Comparison of ENCODE assay signal across 8 cellular contexts in genomic region chr3:86563358-86563970, GRCh38.
DNase-seq lines count a peak whose midpoint lies in the region; ATAC-seq and TF ChIP-seq lines count a peak whose summit lies in the region.

No MANE protein-coding gene starts in this region.

- no peak overlapping the region for H3K9ac ChIP-seq in Loucy (ENCODE audit: low read depth, low read length, poor library complexity, severe bottlenecking)

- no peaks in the 10 kb centered on the region for H3K9me2 ChIP-seq in Loucy (replicated peaks; ENCODE audit: low read depth, low read length)

- no peak overlapping the region for H2AFZ ChIP-seq in Loucy (ENCODE audit: low read length)

- H3K4me1 ChIP-seq in Loucy (ENCODE audit: insufficient read depth, low read length, poor library complexity, severe bottlenecking) (no peaks in the 10 kb centered on the region), upper lobe of right lung (no peaks in the 10 kb centered on the region)

- TF ChIP-seq CTCF in Loucy (conservative IDR thresholded peaks at IDR 0.05; ENCODE audit: low read length) = peak; percentile 78
- peak; percentile 65 for TF ChIP-seq CTCF in upper lobe of right lung (IDR thresholded peaks at IDR 0.05)

- H3K36me3 ChIP-seq in Loucy (ENCODE audit: insufficient read depth, low read length) = no peaks in the 10 kb centered on the region
- no peaks in the 10 kb centered on the region for H3K36me3 ChIP-seq in upper lobe of right lung

- H3K4me3 ChIP-seq in Loucy (ENCODE audit: low read length, poor library complexity, severe bottlenecking) (no peak overlapping the region), upper lobe of right lung (no peak overlapping the region)

- no peaks in the 10 kb centered on the region for H3F3A ChIP-seq in Loucy (ENCODE audit: low read depth)

- ATAC-seq in GM19351 (IDR thresholded peaks at IDR 0.05; ENCODE audit: unreplicated experiment) (peak; percentile 81), upper lobe of right lung (peak; percentile 38)

- no peaks in the 10 kb centered on the region for H3K79me2 ChIP-seq in Loucy (ENCODE audit: insufficient read depth, low read length)

- H3K9me3 ChIP-seq in Loucy (ENCODE audit: insufficient read depth, low read depth, low read length) (no peaks in the 10 kb centered on the region), upper lobe of right lung (no peaks in the 10 kb centered on the region)

- intact Hi-C loops in upper lobe of right lung (cut with DNase I) = no loop called here

- H4K20me1 ChIP-seq in Loucy (ENCODE audit: insufficient read depth, low read length, poor library complexity, severe bottlenecking) = no peaks in the 10 kb centered on the region

- no peak overlapping the region for H3K27ac ChIP-seq in upper lobe of right lung

- DNase-seq in AML-193 (lab: John Stamatoyannopoulos, UW) (peak; percentile 64 to 70), SKM-1 (lab: John Stamatoyannopoulos, UW; ENCODE audit: unreplicated experiment) (peak; percentile 46), germinal center (ENCODE audit: low spot score) (peak; percentile 2), upper lobe of right lung (no peak)
- DNase-seq in stimulated activated CD4-positive, alpha-beta T cell treated with anti-CD3 and anti-CD28 coated beads, Interleukin-2, amount 100 ng/mL, for 48 hours = no peak
- DNase-seq in activated CD4-positive, alpha-beta T cell treated with anti-CD3 and anti-CD28 coated beads, Interleukin-2, amount 50 U/mL, for 4 hours = no peak

- no peak overlapping the region for H3K4me2 ChIP-seq in Loucy (ENCODE audit: low read depth, low read length, poor library complexity, severe bottlenecking)

- H3K27me3 ChIP-seq in Loucy (ENCODE audit: insufficient read depth, low read length, poor library complexity, severe bottlenecking) = no peaks in the 10 kb centered on the region
- H3K27me3 ChIP-seq in upper lobe of right lung = no peaks in the 10 kb centered on the region

Comparison
In these comparisons a context has a peak if more than half of its experiments do, and no peak if none do; other contexts are left out.
1. DNase-seq: peak in AML-193 (2 of 2), SKM-1 (single experiment) and germinal center (single experiment); none in upper lobe of right lung (single experiment), stimulated activated CD4-positive, alpha-beta T cell treated with anti-CD3 and anti-CD28 coated beads, Interleukin-2, amount 100 ng/mL, for 48 hours (0 of 2) and activated CD4-positive, alpha-beta T cell treated with anti-CD3 and anti-CD28 coated beads, Interleukin-2, amount 50 U/mL, for 4 hours (0 of 2).